ENCODE assay signal across 31 cellular contexts in the genomic region with DNA sequence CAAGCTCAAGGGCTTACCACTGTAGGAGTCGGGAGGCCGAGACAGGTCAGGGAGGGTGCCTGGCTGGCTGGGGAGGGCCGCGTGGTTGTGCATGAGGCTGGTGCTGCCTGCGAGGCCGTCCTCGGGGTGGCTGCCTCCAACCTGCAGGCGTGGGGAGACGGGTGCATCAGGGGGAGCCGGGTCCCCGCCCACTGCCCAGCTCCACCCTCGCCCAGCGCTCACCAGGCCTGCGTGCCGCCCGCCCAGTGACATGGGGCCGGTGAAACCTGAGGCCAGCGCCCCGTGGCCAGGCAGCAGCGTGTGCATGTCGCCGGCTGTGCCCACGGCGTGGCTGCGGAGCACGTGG.
"Had no signal": no experiment of that assay in that cellular context is flagged by ENCODE, and none has a peak within 500 bp of the region (broad histone marks: within the 10 kb centered on the region; RNA-seq: fewer than 3 reads in every experiment).

No MANE protein-coding gene starts in this region.

- H3K4me3 ChIP-seq: sigmoid colon, uterus had no signal

- ATAC-seq: left cardiac atrium had no signal

- H3K4me1 Mint-ChIP-seq: nephron had no signal

- H3K27me3 ChIP-seq: neutrophil, sigmoid colon, uterus had no signal

- H3K27me3 Mint-ChIP-seq: activated CD4-positive, alpha-beta memory T cell treated with anti-CD3 and anti-CD28 coated beads, Interleukin-2, amount 10 ng/mL, durations not matched to agents 7 days and 5 days; activated CD4-positive, alpha-beta T cell treated with anti-CD3 and anti-CD28 coated beads, Interleukin-2, amount 10 ng/mL, durations not matched to agents 24 days and 14 days; activated naive CD8-positive, alpha-beta T cell; activated T-cell treated with anti-CD3 and anti-CD28 coated beads, Interleukin-2, amount 50 U/mL, for 24 hours; activated T-helper 17 cell treated with anti-CD3 and anti-CD28 coated beads, Interleukin-2, amount 50 U/mL, for 72 hours; stimulated activated naive CD8-positive, alpha-beta T cell treated with anti-CD3 and anti-CD28 coated beads, Interleukin-15, amount 100 ng/mL, for 72 hours; T-helper 17 cell; type B pancreatic cell had no signal

- H3K27ac ChIP-seq: epithelial cell of prostate, neutrophil, uterus, WERI-Rb-1 had no signal

- H3K4me1 ChIP-seq: uterus had no signal

- H3K9me3 ChIP-seq: neutrophil, sigmoid colon, uterus had no signal

- H3K36me3 ChIP-seq: uterus had no signal

- DNase-seq: activated CD4-positive, alpha-beta memory T cell treated with anti-CD3 and anti-CD28 coated beads, Interleukin-2, amount 10 ng/mL, durations not matched to agents 7 days and 5 days; activated CD4-positive, alpha-beta T cell treated with anti-CD3 and anti-CD28 coated beads, Interleukin-2, amount 10 ng/mL, durations not matched to agents 24 days and 14 days; activated CD4-positive, CD25-positive, alpha-beta regulatory T cell treated with anti-CD3 and anti-CD28 coated beads, Interleukin-2, amount 50 U/mL, for 72 hours; activated CD8-positive, alpha-beta memory T cell treated with anti-CD3 and anti-CD28 coated beads, Interleukin-2, amount 50 U/mL, for 48 hours; activated naive CD4-positive, alpha-beta T cell; activated T-cell treated with anti-CD3 and anti-CD28 coated beads, Interleukin-2, amount 50 U/mL, for 24 hours; dermis blood vessel endothelial cell; effector CD4-positive, alpha-beta T cell; hippocampal formation; left cardiac atrium; sigmoid colon; small intestine; stimulated activated CD4-positive, alpha-beta T cell treated with anti-CD3 and anti-CD28 coated beads, Interleukin-4, amount 100 ng/mL, for 24 hours; stimulated activated naive CD8-positive, alpha-beta T cell treated with anti-CD3 and anti-CD28 coated beads, Interleukin-15, amount 100 ng/mL, for 72 hours; substantia nigra; T-helper 17 cell; T1000; uterus; WERI-Rb-1 had no signal

- FAIRE-seq: bronchial epithelial cell, colon, endometrium, frontal cortex, keratinocyte, small intestine had no signal

- H3K9me3 Mint-ChIP-seq: activated CD4-positive, alpha-beta memory T cell treated with anti-CD3 and anti-CD28 coated beads, Interleukin-2, amount 10 ng/mL, durations not matched to agents 7 days and 5 days; activated CD4-positive, alpha-beta T cell treated with anti-CD3 and anti-CD28 coated beads, Interleukin-2, amount 10 ng/mL, durations not matched to agents 24 days and 14 days; activated T-cell treated with anti-CD3 and anti-CD28 coated beads, Interleukin-2, amount 50 U/mL, for 24 hours; activated T-helper 17 cell treated with anti-CD3 and anti-CD28 coated beads, Interleukin-2, amount 50 U/mL, for 72 hours; nephron; stimulated activated effector memory CD8-positive, alpha-beta T cell treated with anti-CD3 and anti-CD28 coated beads, Interleukin-12 subunit alpha, Interleukin-12 subunit beta, amount 100 ng/mL, for 72 hours; stimulated activated naive CD8-positive, alpha-beta T cell treated with anti-CD3 and anti-CD28 coated beads, Interleukin-15, amount 100 ng/mL, for 72 hours; type B pancreatic cell had no signal

- H3K4me3 Mint-ChIP-seq: activated CD4-positive, alpha-beta memory T cell treated with anti-CD3 and anti-CD28 coated beads, Interleukin-2, amount 10 ng/mL, durations not matched to agents 7 days and 5 days; activated CD4-positive, alpha-beta T cell treated with anti-CD3 and anti-CD28 coated beads, Interleukin-2, amount 10 ng/mL, durations not matched to agents 24 days and 14 days; activated naive CD8-positive, alpha-beta T cell; activated T-cell treated with anti-CD3 and anti-CD28 coated beads, Interleukin-2, amount 50 U/mL, for 24 hours; activated T-helper 17 cell treated with anti-CD3 and anti-CD28 coated beads, Interleukin-2, amount 50 U/mL, for 72 hours; nephron; stimulated activated effector memory CD8-positive, alpha-beta T cell treated with anti-CD3 and anti-CD28 coated beads, Interleukin-12 subunit alpha, Interleukin-12 subunit beta, amount 100 ng/mL, for 72 hours; stimulated activated naive CD8-positive, alpha-beta T cell treated with anti-CD3 and anti-CD28 coated beads, Interleukin-15, amount 100 ng/mL, for 72 hours; T-helper 17 cell; type B pancreatic cell had no signal

- H3K27ac Mint-ChIP-seq: activated CD4-positive, alpha-beta memory T cell treated with anti-CD3 and anti-CD28 coated beads, Interleukin-2, amount 10 ng/mL, durations not matched to agents 7 days and 5 days; activated CD4-positive, alpha-beta T cell treated with anti-CD3 and anti-CD28 coated beads, Interleukin-2, amount 10 ng/mL, durations not matched to agents 24 days and 14 days; nephron; T-helper 17 cell; type B pancreatic cell had no signal
